ENCODE assay signal across 8 cellular contexts in genomic region chr1:156601892-156602291, GRCh38. TPM values are rescaled to one million over a fixed set of nuclear protein-coding genes. Genes with fewer than 3 reads are reported as not detected.
DNase-seq lines count a peak whose midpoint lies in the region; ATAC-seq and TF ChIP-seq lines count a peak whose summit lies in the region.

No MANE protein-coding gene starts in this region.

- intact Hi-C loops in dendritic cell treated with granulocyte-macrophage colony-stimulating factor and Interleukin-4, amounts not matched to agents 40 ng/mL and 50 ng/mL, for 4 days (cut with micrococcal nuclease): loop anchor here (2.0 kb wide), 1 partner anchor 145 kb away; no protein-coding TSS in a partner anchor

- H3K14ac ChIP-seq in neuronal stem cell (ENCODE audit: low read length): no peak overlapping the region

- H3K4me1 Mint-ChIP-seq in dendritic cell treated with granulocyte-macrophage colony-stimulating factor and Interleukin-4, amounts not matched to agents 40 ng/mL and 50 ng/mL, for 4 days (ENCODE audit: low read depth): peaks cover 28% of the 10 kb centered on the region

- H2AFZ ChIP-seq in neuronal stem cell (ENCODE audit: low read length): peak overlapping the region; percentile 93

- no peak overlapping the region for H2BK15ac ChIP-seq in neuronal stem cell (ENCODE audit: low read length)

- peaks cover 2 to 5% of the 10 kb centered on the region in 2 donors for H3K4me1 ChIP-seq in neuronal stem cell (ENCODE audit: control insufficient read depth in 2 of 2, insufficient read depth in 1 of 2, low read depth in 1 of 2, low read length in 2 of 2)

- DNase-seq in GM12864 (ENCODE audit: low read depth): no peak
- no peak for DNase-seq in LNCaP clone FGC (ENCODE audit: low read depth)
- no peak for DNase-seq in neuronal stem cell (ENCODE audit: low spot score)
- no peak for DNase-seq in NCI-H524 treated with DMSO at 0.1 percent for 48 hours (lab: John Stamatoyannopoulos, UW)
- DNase-seq in NCI-H524 (lab: John Stamatoyannopoulos, UW): no peak

- H3K27ac ChIP-seq in neuronal stem cell (replicated peaks; ENCODE audit: low read length): peak overlapping the region; percentile 82

- no peak overlapping the region for H3K4ac ChIP-seq in neuronal stem cell (ENCODE audit: low read length)

- no peaks in the 10 kb centered on the region for H3K9me3 ChIP-seq in neuronal stem cell (replicated peaks in 1 of 2; ENCODE audit: control insufficient read depth in 2 of 2, insufficient read depth in 1 of 2, low read depth in 1 of 2, low read length in 2 of 2)

- peaks cover 15 to 29% of the 10 kb centered on the region in 2 donors for H3K36me3 ChIP-seq in neuronal stem cell (replicated peaks in 1 of 2; ENCODE audit: control insufficient read depth in 2 of 2, insufficient read depth in 2 of 2, low read length in 2 of 2)

- peak overlapping the region; percentile 30 for H2BK5ac ChIP-seq in neuronal stem cell (ENCODE audit: low read length)

- ATAC-seq in GM18520 (IDR thresholded peaks at IDR 0.05; ENCODE audit: unreplicated experiment) (no peak), HG03039 (IDR thresholded peaks at IDR 0.05; ENCODE audit: unreplicated experiment) (no peak)

- H3K79me1 ChIP-seq in neuronal stem cell (ENCODE audit: low read depth, low read length): peaks cover 4% of the 10 kb centered on the region

- no peak overlapping the region for H4K8ac ChIP-seq in neuronal stem cell (ENCODE audit: low read depth, low read length)

- no peak overlapping the region for H2BK120ac ChIP-seq in neuronal stem cell (ENCODE audit: low read depth, low read length)

- H3K27ac Mint-ChIP-seq in dendritic cell treated with granulocyte-macrophage colony-stimulating factor and Interleukin-4, amounts not matched to agents 40 ng/mL and 50 ng/mL, for 4 days: peak overlapping the region; percentile 87

- H2BK12ac ChIP-seq in neuronal stem cell (ENCODE audit: low read length): no peak overlapping the region

- no peak overlapping the region for H3K9ac ChIP-seq in neuronal stem cell (ENCODE audit: low read depth, low read length, poor library complexity)

- H3K4me3 ChIP-seq in GM12864 (ENCODE audit: low read depth, low read length): peak overlapping the region; percentile 87
- H3K4me3 ChIP-seq in LNCaP clone FGC (ENCODE audit: low read depth, low read length): peak overlapping the region; percentile 62
- peak overlapping the region; percentile 74 to 86 for H3K4me3 ChIP-seq in neuronal stem cell (ENCODE audit: low read length in 2 of 2)

- H3K27me3 Mint-ChIP-seq in dendritic cell treated with granulocyte-macrophage colony-stimulating factor and Interleukin-4, amounts not matched to agents 40 ng/mL and 50 ng/mL, for 4 days: no peaks in the 10 kb centered on the region

- H3K4me3 Mint-ChIP-seq in dendritic cell treated with granulocyte-macrophage colony-stimulating factor and Interleukin-4, amounts not matched to agents 40 ng/mL and 50 ng/mL, for 4 days: peak overlapping the region; percentile 98

- peak overlapping the region; percentile 54 for H3K4me2 ChIP-seq in neuronal stem cell (ENCODE audit: insufficient read depth, low read length, poor library complexity, severe bottlenecking)

- no peak overlapping the region for H4K91ac ChIP-seq in neuronal stem cell (ENCODE audit: low read depth, low read length, poor library complexity)

- no peak for TF ChIP-seq CTCF in GM12864 (IDR thresholded peaks at IDR 0.05; ENCODE audit: low read depth, low read length, missing control alignments)
- no peak for TF ChIP-seq CTCF in LNCaP clone FGC (IDR thresholded peaks at IDR 0.05; ENCODE audit: control insufficient read depth, extremely low read depth, insufficient read depth)

- no peaks in the 10 kb centered on the region for H3K9me3 Mint-ChIP-seq in dendritic cell treated with granulocyte-macrophage colony-stimulating factor and Interleukin-4, amounts not matched to agents 40 ng/mL and 50 ng/mL, for 4 days

- no peak overlapping the region for H3K23ac ChIP-seq in neuronal stem cell (ENCODE audit: low read depth, low read length, poor library complexity)

- H3K36me3 Mint-ChIP-seq in dendritic cell treated with granulocyte-macrophage colony-stimulating factor and Interleukin-4, amounts not matched to agents 40 ng/mL and 50 ng/mL, for 4 days (ENCODE audit: low read depth): peaks cover 28% of the 10 kb centered on the region

- H2AK5ac ChIP-seq in neuronal stem cell (ENCODE audit: low read depth, low read length): no peak overlapping the region

- H3K18ac ChIP-seq in neuronal stem cell (ENCODE audit: low read length): no peak overlapping the region

- no CpG with 5 or more reads among the region's 12 CpGs for WGBS in neuronal stem cell (ENCODE audit: extremely low coverage in 2 of 2, insufficient read length in 2 of 2, insufficient replicate concordance in 1 of 2), 2 donors

- H3K27me3 ChIP-seq in neuronal stem cell (ENCODE audit: control insufficient read depth in 3 of 3, insufficient read depth in 3 of 3, low read depth in 1 of 3, low read length in 3 of 3): no peaks in the 10 kb centered on the region

RNA-seq across cellular contexts. Expression of gene GPATCH4, which starts 0.6 kb away (rescaled TPM):
- 17.6 TPM for polyA plus RNA-seq in neuronal stem cell (2013, experiment 1 of 2)
- polyA plus RNA-seq in neuronal stem cell (2013, experiment 2 of 2): 17.2 TPM

RNA-seq across cellular contexts. Expression of gene NAXE, which starts 10.3 kb away (rescaled TPM):
- 46.7 TPM for polyA plus RNA-seq in neuronal stem cell (2013, experiment 1 of 2)
- 47.1 TPM for polyA plus RNA-seq in neuronal stem cell (2013, experiment 2 of 2)

RNA-seq across cellular contexts. Expression of gene HAPLN2, which starts 17.3 kb away (rescaled TPM):
- 1.8 TPM for polyA plus RNA-seq in neuronal stem cell (2013, experiment 1 of 2)
- polyA plus RNA-seq in neuronal stem cell (2013, experiment 2 of 2): 1.7 TPM

RNA-seq across cellular contexts. Expression of gene TTC24, which starts 22.4 kb away (rescaled TPM):
- polyA plus RNA-seq in neuronal stem cell (2013, experiment 1 of 2): not detected
- polyA plus RNA-seq in neuronal stem cell (2013, experiment 2 of 2): not detected

RNA-seq across cellular contexts. Expression of gene IQGAP3, which starts 29.5 kb away (rescaled TPM):
- 13.1 TPM for polyA plus RNA-seq in neuronal stem cell (2013, experiment 1 of 2)
- 12.7 TPM for polyA plus RNA-seq in neuronal stem cell (2013, experiment 2 of 2)
